Comparison of ENCODE assay signal across 9 cellular contexts in genomic region chr6:43436577-43437282, GRCh38. TPM values are rescaled to one million over a fixed set of nuclear protein-coding genes. Genes with fewer than 3 reads are reported as not detected.
A peak's percentile ranks its signal among the peaks of the same experiment; 100 is the strongest.
DNase-seq lines count a peak whose midpoint lies in the region; TF ChIP-seq lines count a peak whose summit lies in the region.
"Had no signal": no experiment of that assay in that cellular context is flagged by ENCODE, and none has a peak within 500 bp of the region (broad histone marks: within the 10 kb centered on the region; RNA-seq: fewer than 3 reads in every experiment).

No MANE protein-coding gene starts in this region.

- TF ChIP-seq CTCF in fibroblast of the aortic adventitia (IDR thresholded peaks at IDR 0.05; ENCODE audit: insufficient read depth, low read length): no peak

- in situ Hi-C loops in G401 (cut with HindIII; ENCODE audit: low sequenced_read_pairs): no loop called here

- intact Hi-C loops in posterior vena cava (cut with DNase I): loop anchor here in 1 of 2 donors (1.0 kb wide), 1 partner anchor 10 kb away; no protein-coding TSS in a partner anchor

- DNase-seq in DMS 273 (lab: John Stamatoyannopoulos, UW; ENCODE audit: unreplicated experiment): peak; percentile 73
- DNase-seq in RPMI7951 (ENCODE audit: low read depth): peak; percentile 77
- peak; percentile 95 for DNase-seq in fibroblast of the aortic adventitia (ENCODE audit: low read depth)
- DNase-seq in posterior vena cava (ENCODE audit: low spot score): peak; percentile 47
- no peak for DNase-seq in G401 (ENCODE audit: low spot score)
- no peak for DNase-seq in NCI-H82 treated with DMSO at 0.1 percent for 48 hours (lab: John Stamatoyannopoulos, UW; ENCODE audit: unreplicated experiment)
- DNase-seq in NCI-H2029 (lab: John Stamatoyannopoulos, UW): no peak
- no peak for DNase-seq in NCI-H524 (lab: John Stamatoyannopoulos, UW)
- DNase-seq: activated CD4-positive, alpha-beta T cell treated with anti-CD3 and anti-CD28 coated beads, Interleukin-2, amount 50 U/mL, for 4 hours had no signal

- H3K4me3 ChIP-seq in fibroblast of the aortic adventitia (ENCODE audit: low read depth, low read length): no peak overlapping the region

RNA-seq across cellular contexts. Expression of gene ABCC10, which starts 9.4 kb away (rescaled TPM):
- total RNA-seq in RPMI7951 (2014; rRNA removed; shearing (Covaris generic)): 12.0 and 12.2 TPM in 2 replicates
- total RNA-seq in fibroblast of the aortic adventitia (ENCODE audit: low replicate concordance): 12.0 and 25.8 TPM in 2 replicates
- 10 to 100 TPM; 21.1 to 22.4 TPM for total RNA-seq in posterior vena cava
- 11.0 and 17.3 TPM in 2 replicates for total RNA-seq in G401 (2014; rRNA removed; shearing (Covaris generic))

RNA-seq across cellular contexts. Expression of gene DLK2, which starts 18.6 kb away (rescaled TPM):
- total RNA-seq in RPMI7951 (2014; rRNA removed; shearing (Covaris generic)): 0.60 and 1.5 TPM in 2 replicates
- total RNA-seq in fibroblast of the aortic adventitia (ENCODE audit: low replicate concordance) (0.36 and 0.98 TPM in 2 replicates), posterior vena cava (under 1 TPM; 0.14 to 0.42 TPM)
- 3.1 and 3.4 TPM in 2 replicates for total RNA-seq in G401 (2014; rRNA removed; shearing (Covaris generic))

RNA-seq across cellular contexts. Expression of gene TJAP1, which starts 40.6 kb away (rescaled TPM):
- total RNA-seq in RPMI7951 (2014; rRNA removed; shearing (Covaris generic)): 7.8 and 12.4 TPM in 2 replicates
- 14.2 and 24.4 TPM in 2 replicates for total RNA-seq in fibroblast of the aortic adventitia (ENCODE audit: low replicate concordance)
- total RNA-seq in posterior vena cava: 10 to 100 TPM; 23.4 to 25.4 TPM
- 14.5 and 16.9 TPM in 2 replicates for total RNA-seq in G401 (2014; rRNA removed; shearing (Covaris generic))

Comparison
In these comparisons a context has a peak if more than half of its experiments do, and no peak if none do; other contexts are left out.
1. DNase-seq: peak in DMS 273 (single experiment), RPMI7951 (single experiment), fibroblast of the aortic adventitia (single experiment) and posterior vena cava (single experiment); none in G401 (single experiment), NCI-H82 treated with DMSO at 0.1 percent for 48 hours (single experiment), NCI-H2029 (single experiment) and NCI-H524 (0 of 2).